ENCODE assay signal across 1 cellular context in genomic region chr2:102340778-102341177, GRCh38.
TF ChIP-seq lines count a peak whose summit lies in the region.

No MANE protein-coding gene starts in this region.

TF ChIP-seq in K562, 482 proteins besides CTCF, POLR2A, EP300 and RAD21:
- TF ChIP-seq, protein P1, sequence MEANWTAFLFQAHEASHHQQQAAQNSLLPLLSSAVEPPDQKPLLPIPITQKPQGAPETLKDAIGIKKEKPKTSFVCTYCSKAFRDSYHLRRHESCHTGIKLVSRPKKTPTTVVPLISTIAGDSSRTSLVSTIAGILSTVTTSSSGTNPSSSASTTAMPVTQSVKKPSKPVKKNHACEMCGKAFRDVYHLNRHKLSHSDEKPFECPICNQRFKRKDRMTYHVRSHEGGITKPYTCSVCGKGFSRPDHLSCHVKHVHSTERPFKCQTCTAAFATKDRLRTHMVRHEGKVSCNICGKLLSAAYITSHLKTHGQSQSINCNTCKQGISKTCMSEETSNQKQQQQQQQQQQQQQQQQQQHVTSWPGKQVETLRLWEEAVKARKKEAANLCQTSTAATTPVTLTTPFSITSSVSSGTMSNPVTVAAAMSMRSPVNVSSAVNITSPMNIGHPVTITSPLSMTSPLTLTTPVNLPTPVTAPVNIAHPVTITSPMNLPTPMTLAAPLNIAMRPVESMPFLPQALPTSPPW (CRISPR knock-in tag; IDR thresholded peaks at IDR 0.05) = peak; percentile 55; the same call in 1 of the 2 replicates
- TF ChIP-seq RBM22 (IDR thresholded peaks at IDR 0.05; ENCODE audit: low read depth, low read length, poor library complexity, severe bottlenecking) = no peak
- TF ChIP-seq TCF7L2 (IDR thresholded peaks at IDR 0.05; ENCODE audit: low read depth, low read length) = no peak
- TF ChIP-seq CEBPG (CRISPR knock-in tag; IDR thresholded peaks at IDR 0.05) = no peak
- TF ChIP-seq CEBPG (tag; conservative IDR thresholded peaks at IDR 0.05 in 1 of 2, IDR thresholded peaks at IDR 0.05 in 1 of 2) = 0 out of 4 replicates have a peak, but pooled peaks of 1 of the 2 experiments have one; percentile 7
- TF ChIP-seq, protein P2, sequence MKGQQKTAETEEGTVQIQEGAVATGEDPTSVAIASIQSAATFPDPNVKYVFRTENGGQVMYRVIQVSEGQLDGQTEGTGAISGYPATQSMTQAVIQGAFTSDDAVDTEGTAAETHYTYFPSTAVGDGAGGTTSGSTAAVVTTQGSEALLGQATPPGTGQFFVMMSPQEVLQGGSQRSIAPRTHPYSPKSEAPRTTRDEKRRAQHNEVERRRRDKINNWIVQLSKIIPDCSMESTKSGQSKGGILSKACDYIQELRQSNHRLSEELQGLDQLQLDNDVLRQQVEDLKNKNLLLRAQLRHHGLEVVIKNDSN (CRISPR knock-in tag; IDR thresholded peaks at IDR 0.05) = no peak
- peak; percentile 46; the same call in 1 of the 2 replicates for TF ChIP-seq ZNF263 (CRISPR knock-in tag; IDR thresholded peaks at IDR 0.05; ENCODE audit: borderline replicate concordance)
- TF ChIP-seq RCOR1 (IDR thresholded peaks at IDR 0.05; ENCODE audit: borderline replicate concordance in 1 of 2, low read depth in 2 of 2, low read length in 2 of 2) = 0 out of 4 replicates have a peak, but pooled peaks of 1 of the 2 experiments have one; percentile 8
- 0 out of 2 replicates have a peak, but pooled peaks have one; percentile 16 for TF ChIP-seq ATF7 (IDR thresholded peaks at IDR 0.05)
- TF ChIP-seq SMARCE1 (IDR thresholded peaks at IDR 0.05) = peak; percentile 24; the same call in 1 of the 2 replicates
- TF ChIP-seq ZKSCAN1 (IDR thresholded peaks at IDR 0.05; ENCODE audit: low read depth, low read length) = no peak
- TF ChIP-seq ZNF766 (CRISPR knock-in tag; conservative IDR thresholded peaks at IDR 0.05) = peak; percentile 90
- 0 out of 4 replicates have a peak, but pooled peaks of 1 of the 2 experiments have one; percentile 26 for TF ChIP-seq TEAD1 (CRISPR knock-in tag; IDR thresholded peaks at IDR 0.05)
- peak; percentile 20; the same call in 1 of the 2 replicates for TF ChIP-seq ARID1B (IDR thresholded peaks at IDR 0.05)
- TF ChIP-seq CREM (IDR thresholded peaks at IDR 0.05; ENCODE audit: low read depth) = peak; percentile 71
- no peak for TF ChIP-seq ZNF586 (CRISPR knock-in tag; conservative IDR thresholded peaks at IDR 0.05)
- TF ChIP-seq NRF1 (conservative IDR thresholded peaks at IDR 0.05 in 1 of 2, IDR thresholded peaks at IDR 0.05 in 1 of 2) = no peak
- TF ChIP-seq ATF1 (CRISPR knock-in tag; IDR thresholded peaks at IDR 0.05) = no peak
- TF ChIP-seq ATF1 (tag; IDR thresholded peaks at IDR 0.05) = peak; percentile 29; the same call in 1 of the 2 replicates
